Comparison of ENCODE assay signal across 31 cellular contexts in genomic region chr22:35482311-35482710, GRCh38. TPM values are rescaled to one million over a fixed set of nuclear protein-coding genes. Genes with fewer than 3 reads are reported as not detected.
"Had no signal": no experiment of that assay in that cellular context is flagged by ENCODE, and none has a peak within 500 bp of the region (broad histone marks: within the 10 kb centered on the region; RNA-seq: fewer than 3 reads in every experiment).

No MANE protein-coding gene starts in this region.

- ATAC-seq: effector memory CD8-positive, alpha-beta T cell; left ventricle myocardium superior; naive thymus-derived CD8-positive, alpha-beta T cell; sciatic nerve; stimulated activated effector memory CD8-positive, alpha-beta T cell treated with anti-CD3 and anti-CD28 coated beads, Interleukin-12 subunit alpha, Interleukin-12 subunit beta, amount 100 ng/mL, for 72 hours; upper lobe of right lung had no signal

- H3K4me3 ChIP-seq: esophagus squamous epithelium, lung, prostate gland, right atrium auricular region, stomach, testis, tibial artery, upper lobe of right lung, uterus had no signal

- H3K9me3 ChIP-seq: esophagus squamous epithelium, prostate gland, right atrium auricular region, stomach, testis, tibial artery, upper lobe of right lung, uterus had no signal

- H3K9me3 Mint-ChIP-seq: effector memory CD8-positive, alpha-beta T cell; immature natural killer cell; memory B cell; naive thymus-derived CD8-positive, alpha-beta T cell; stimulated activated effector memory CD8-positive, alpha-beta T cell treated with anti-CD3 and anti-CD28 coated beads, Interleukin-12 subunit alpha, Interleukin-12 subunit beta, amount 100 ng/mL, for 72 hours had no signal

- H3K27ac ChIP-seq: esophagus squamous epithelium, right atrium auricular region, testis, tibial artery, upper lobe of right lung, uterus had no signal

- H3K27ac Mint-ChIP-seq: effector memory CD8-positive, alpha-beta T cell; memory B cell; naive thymus-derived CD8-positive, alpha-beta T cell; nephron progenitor cell; stimulated activated effector memory CD8-positive, alpha-beta T cell treated with anti-CD3 and anti-CD28 coated beads, Interleukin-12 subunit alpha, Interleukin-12 subunit beta, amount 100 ng/mL, for 72 hours had no signal

- H3K36me3 ChIP-seq: esophagus squamous epithelium, prostate gland, right atrium auricular region, stomach, tibial artery, upper lobe of right lung, uterus had no signal

- H3K4me3 Mint-ChIP-seq: effector memory CD8-positive, alpha-beta T cell; immature natural killer cell; memory B cell; naive thymus-derived CD8-positive, alpha-beta T cell; nephron progenitor cell; stimulated activated effector memory CD8-positive, alpha-beta T cell treated with anti-CD3 and anti-CD28 coated beads, Interleukin-12 subunit alpha, Interleukin-12 subunit beta, amount 100 ng/mL, for 72 hours had no signal

- H3K27me3 ChIP-seq: right atrium auricular region, testis, uterus had no signal

- FAIRE-seq: endometrium had no signal

- DNase-seq: cortex of kidney; effector memory CD8-positive, alpha-beta T cell; erythroblast; esophagus squamous epithelium; foreskin melanocyte; hypothalamus; immature natural killer cell; islet precursor cell; kidney glomerular epithelial cell; left ventricle myocardium superior; midbrain; naive thymus-derived CD8-positive, alpha-beta T cell; nephron progenitor cell; nucleus accumbens; stimulated activated CD4-positive, alpha-beta T cell treated with anti-CD3 and anti-CD28 coated beads, Interleukin-2, amount 100 ng/mL, for 24 hours; stimulated activated CD4-positive, alpha-beta T cell treated with anti-CD3 and anti-CD28 coated beads, Interleukin-4, amount 100 ng/mL, for 24 hours; stimulated activated naive CD4-positive, alpha-beta T cell treated with Interleukin-2 at 50 U/mL for 16 hours; stomach; testis; tibial artery; upper lobe of right lung; uterus had no signal

- H3K36me3 Mint-ChIP-seq: immature natural killer cell; naive thymus-derived CD8-positive, alpha-beta T cell; stimulated activated effector memory CD8-positive, alpha-beta T cell treated with anti-CD3 and anti-CD28 coated beads, Interleukin-12 subunit alpha, Interleukin-12 subunit beta, amount 100 ng/mL, for 72 hours had no signal

- H3K4me1 Mint-ChIP-seq: immature natural killer cell had no signal

RNA-seq across cellular contexts. Expression of gene RASD2, which starts 58.3 kb away (rescaled TPM):
- total RNA-seq: dermis microvascular lymphatic vessel endothelial cell; naive thymus-derived CD8-positive, alpha-beta T cell; osteocyte had no signal
- polyA plus RNA-seq: immature natural killer cell had no signal
